Comparison of ENCODE assay signal across 29 cellular contexts in the genomic region with DNA sequence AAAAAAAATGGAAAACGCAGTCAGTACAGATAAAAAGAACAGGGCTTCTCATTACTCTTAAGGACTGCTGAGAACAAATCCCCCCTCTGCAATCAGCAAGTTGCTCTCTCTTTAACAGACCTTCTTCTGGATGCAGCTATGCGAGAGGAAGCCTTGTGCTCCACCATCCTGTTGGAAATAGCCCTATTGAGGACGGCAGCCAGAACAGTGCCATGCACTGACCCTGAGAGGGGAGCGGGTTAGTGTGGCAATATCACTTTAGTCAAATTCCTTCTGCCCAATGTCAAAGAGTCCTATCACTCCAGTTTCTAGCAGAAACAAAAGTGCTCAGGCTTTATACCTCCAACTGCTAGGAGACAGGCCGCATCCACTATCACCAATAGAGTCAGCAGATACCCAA. TPM values are rescaled to one million over a fixed set of nuclear protein-coding genes. Genes with fewer than 3 reads are reported as not detected.
DNase-seq lines count a peak whose midpoint lies in the region; ATAC-seq, FAIRE-seq and TF ChIP-seq lines count a peak whose summit lies in the region.
"Had no signal": no experiment of that assay in that cellular context is flagged by ENCODE, and none has a peak within 500 bp of the region (broad histone marks: within the 10 kb centered on the region; RNA-seq: fewer than 3 reads in every experiment).

No MANE protein-coding gene starts in this region.

- BruUV-seq in endothelial cell of umbilical vein (replicated peaks; lab: Mats Ljungman, UMichigan): no TSS peak

- DNase-seq in activated naive CD8-positive, alpha-beta T cell treated with anti-CD3 and anti-CD28 coated beads, Interleukin-2, amount 50 U/mL, for 24 hours: no peak
- DNase-seq in Karpas-422: no peak
- DNase-seq in endothelial cell of umbilical vein (ENCODE audit: low read depth, low spot score): no peak
- DNase-seq in neuronal stem cell (ENCODE audit: low spot score): no peak
- DNase-seq in stimulated activated naive CD8-positive, alpha-beta T cell treated with anti-CD3 and anti-CD28 coated beads, Interleukin-15, Interleukin-2, amounts not matched to agents 100 U/mL and 50 U/mL, for 24 hours: no peak
- DNase-seq in left lung: no peak
- DNase-seq: activated CD4-positive, alpha-beta T cell treated with anti-CD3 and anti-CD28 coated beads, Interleukin-2, amount 50 U/mL, for 4 hours; BE2C; Calu3; colonic mucosa; endodermal cell; islet precursor cell; MG63; NCI-H1436; NCI-H2107; NCI-H446 treated with DMSO at 0.1 percent for 48 hours; OCI-M1; stimulated activated CD4-positive, alpha-beta T cell treated with anti-CD3 and anti-CD28 coated beads, Interleukin-4, amount 100 ng/mL, for 1 hour; stimulated activated naive CD4-positive, alpha-beta T cell; T-helper 9 cell; testis; WERI-Rb-1 had no signal

- peaks cover 38% of the 10 kb centered on the region for H3K4me1 Mint-ChIP-seq in activated naive CD8-positive, alpha-beta T cell (ENCODE audit: low read depth)
- H3K4me1 Mint-ChIP-seq in activated naive CD8-positive, alpha-beta T cell treated with anti-CD3 and anti-CD28 coated beads, Interleukin-2, amount 50 U/mL, for 24 hours: peaks cover 18% of the 10 kb centered on the region

- no peak for FAIRE-seq in endothelial cell of umbilical vein (lab: Jason Lieb, UNC)
- FAIRE-seq: A549, GM12892 had no signal

- dilution Hi-C loops in endothelial cell of umbilical vein (cut with MboI; ENCODE audit: extremely low pct_ligation_motif_present, low sequenced_read_pairs): no loop called here

- H3K27ac ChIP-seq in Karpas-422 (ENCODE audit: low read length): peak overlapping the region; percentile 5; the same call in 1 of the 2 replicates
- H3K27ac ChIP-seq in endothelial cell of umbilical vein (ENCODE audit: insufficient read depth, low read depth, low read length): no peak overlapping the region
- H3K27ac ChIP-seq in neuronal stem cell (replicated peaks; ENCODE audit: low read length): peak overlapping the region; percentile 30
- no peak overlapping the region for H3K27ac ChIP-seq in left lung
- H3K27ac ChIP-seq: A549, adrenal gland, colonic mucosa, testis, vagina, WERI-Rb-1 had no signal

- no peaks in the 10 kb centered on the region for H3K36me3 Mint-ChIP-seq in activated naive CD8-positive, alpha-beta T cell
- H3K36me3 Mint-ChIP-seq in activated naive CD8-positive, alpha-beta T cell treated with anti-CD3 and anti-CD28 coated beads, Interleukin-2, amount 50 U/mL, for 24 hours (ENCODE audit: low read depth): peaks cover 34% of the 10 kb centered on the region

- no peaks in the 10 kb centered on the region for H3K9me1 ChIP-seq in endothelial cell of umbilical vein (replicated peaks; ENCODE audit: control insufficient read depth, extremely low read depth, insufficient read depth, low read length)

- H4K8ac ChIP-seq in neuronal stem cell (ENCODE audit: low read depth, low read length): no peak overlapping the region

- H4K20me1 ChIP-seq in Karpas-422 (ENCODE audit: insufficient read depth, low read depth, low read length): no peaks in the 10 kb centered on the region
- no peaks in the 10 kb centered on the region for H4K20me1 ChIP-seq in endothelial cell of umbilical vein (replicated peaks; ENCODE audit: control insufficient read depth, extremely low read depth, insufficient read depth, low read length)

- no peak overlapping the region for H2AFZ ChIP-seq in Karpas-422 (ENCODE audit: low read length)
- H2AFZ ChIP-seq in endothelial cell of umbilical vein (ENCODE audit: low read depth, low read length): no peak overlapping the region
- no peak overlapping the region for H2AFZ ChIP-seq in neuronal stem cell (ENCODE audit: low read length)

- no peak overlapping the region for H2BK120ac ChIP-seq in neuronal stem cell (ENCODE audit: low read depth, low read length)

- ATAC-seq in activated naive CD8-positive, alpha-beta T cell treated with anti-CD3 and anti-CD28 coated beads, Interleukin-2, amount 50 U/mL, for 24 hours: no peak
- no peak for ATAC-seq in stimulated activated naive CD8-positive, alpha-beta T cell treated with anti-CD3 and anti-CD28 coated beads, Interleukin-15, Interleukin-2, amounts not matched to agents 100 U/mL and 50 U/mL, for 24 hours
- ATAC-seq in GM21825 (IDR thresholded peaks at IDR 0.05; ENCODE audit: unreplicated experiment): no peak
- no peak for ATAC-seq in left lung
- ATAC-seq: A549 had no signal

- peaks cover 38% of the 10 kb centered on the region; the same call in 1 of the 2 replicates for H3K36me3 ChIP-seq in Karpas-422 (ENCODE audit: insufficient read depth, low read length)
- H3K36me3 ChIP-seq in endothelial cell of umbilical vein (ENCODE audit: control insufficient read depth in 2 of 2, extremely low read depth in 1 of 2, insufficient read depth in 2 of 2, low read length in 2 of 2): peaks cover 7 to 8% of the 10 kb centered on the region in 2 experiments
- peaks cover 14 to 86% of the 10 kb centered on the region in 2 donors for H3K36me3 ChIP-seq in neuronal stem cell (replicated peaks in 1 of 2; ENCODE audit: control insufficient read depth in 2 of 2, insufficient read depth in 2 of 2, low read length in 2 of 2)
- peaks cover 0 to 33% of the 10 kb centered on the region in 2 donors for H3K36me3 ChIP-seq in left lung

- no peaks in the 10 kb centered on the region for H3K79me1 ChIP-seq in neuronal stem cell (ENCODE audit: low read depth, low read length)

- no peaks in the 10 kb centered on the region for H3K27me3 Mint-ChIP-seq in activated naive CD8-positive, alpha-beta T cell
- H3K27me3 Mint-ChIP-seq in activated naive CD8-positive, alpha-beta T cell treated with anti-CD3 and anti-CD28 coated beads, Interleukin-2, amount 50 U/mL, for 24 hours: no peaks in the 10 kb centered on the region

- intact Hi-C loops in endothelial cell of umbilical vein (cut with micrococcal nuclease): no loop called here
- intact Hi-C loops in left lung (cut with DNase I): no loop called here

- H2AK5ac ChIP-seq in neuronal stem cell (ENCODE audit: low read depth, low read length): no peak overlapping the region

- H3K14ac ChIP-seq in neuronal stem cell (ENCODE audit: low read length): no peak overlapping the region

- H3K4me1 ChIP-seq in Karpas-422 (ENCODE audit: low read length): peaks cover 29% of the 10 kb centered on the region
- H3K4me1 ChIP-seq in endothelial cell of umbilical vein (ENCODE audit: control insufficient read depth, extremely low read depth, insufficient read depth, low read length): peaks cover 4% of the 10 kb centered on the region
- H3K4me1 ChIP-seq in neuronal stem cell (ENCODE audit: control insufficient read depth in 2 of 2, insufficient read depth in 1 of 2, low read depth in 1 of 2, low read length in 2 of 2): peaks cover 3 to 4% of the 10 kb centered on the region in 2 donors
- peaks cover 15 to 33% of the 10 kb centered on the region in 2 donors for H3K4me1 ChIP-seq in left lung
- H3K4me1 ChIP-seq: BE2C, colonic mucosa had no signal

- H3K4ac ChIP-seq in neuronal stem cell (ENCODE audit: low read length): no peak overlapping the region

- WGBS in neuronal stem cell (ENCODE audit: extremely low coverage in 2 of 2, insufficient read length in 2 of 2, insufficient replicate concordance in 1 of 2), 2 donors: no CpG with 5 or more reads among the region's 5 CpGs

- H3K4me3 ChIP-seq in Karpas-422 (ENCODE audit: low read length) (no peak overlapping the region), endothelial cell of umbilical vein (replicated peaks in 1 of 3; ENCODE audit: insufficient read depth in 1 of 3, low read depth in 1 of 3, low read length in 3 of 3) (no peak overlapping the region), neuronal stem cell (ENCODE audit: low read length in 2 of 2) (no peak overlapping the region), left lung (no peak overlapping the region)
- H3K4me3 ChIP-seq: A549, adrenal gland, colonic mucosa, MG63, smooth muscle cell, testis, vagina had no signal

- no peak overlapping the region for H3K9ac ChIP-seq in Karpas-422 (ENCODE audit: low read length)
- no peak overlapping the region for H3K9ac ChIP-seq in endothelial cell of umbilical vein (replicated peaks; ENCODE audit: extremely low read depth, insufficient read depth, low read length)
- H3K9ac ChIP-seq in neuronal stem cell (ENCODE audit: low read depth, low read length, poor library complexity): no peak overlapping the region

- H3K9me3 ChIP-seq in Karpas-422 (ENCODE audit: low read length) (no peaks in the 10 kb centered on the region), endothelial cell of umbilical vein (replicated peaks; ENCODE audit: control insufficient read depth, insufficient read depth, low read length) (no peaks in the 10 kb centered on the region), neuronal stem cell (replicated peaks in 1 of 2; ENCODE audit: control insufficient read depth in 2 of 2, insufficient read depth in 1 of 2, low read depth in 1 of 2, low read length in 2 of 2) (peaks cover 0 to 11% of the 10 kb centered on the region in 2 donors), left lung (no peaks in the 10 kb centered on the region)
- H3K9me3 ChIP-seq: A549, adrenal gland, BE2C, colonic mucosa, MG63, testis, vagina had no signal

- H3K4me2 ChIP-seq in Karpas-422 (ENCODE audit: low read depth, low read length, poor library complexity, severe bottlenecking) (no peak overlapping the region), endothelial cell of umbilical vein (ENCODE audit: insufficient read depth, low read length) (no peak overlapping the region), neuronal stem cell (ENCODE audit: insufficient read depth, low read length, poor library complexity, severe bottlenecking) (no peak overlapping the region)
- H3K4me2 ChIP-seq: A549, smooth muscle cell had no signal

- H3K27ac Mint-ChIP-seq in activated naive CD8-positive, alpha-beta T cell: peak overlapping the region; percentile 68
- no peak overlapping the region for H3K27ac Mint-ChIP-seq in activated naive CD8-positive, alpha-beta T cell treated with anti-CD3 and anti-CD28 coated beads, Interleukin-2, amount 50 U/mL, for 24 hours
- H3K27ac Mint-ChIP-seq: endodermal cell had no signal

- no peak for TF ChIP-seq CTCF in endothelial cell of umbilical vein (IDR thresholded peaks at IDR 0.05; ENCODE audit: extremely low read depth in 1 of 2, insufficient read depth in 1 of 2, low read depth in 1 of 2, low read length in 2 of 2)
- no peak for TF ChIP-seq CTCF in left lung (IDR thresholded peaks at IDR 0.05)

- no peak overlapping the region for H2BK15ac ChIP-seq in neuronal stem cell (ENCODE audit: low read length)

- CTCF ChIA-PET in endothelial cell of umbilical vein (lab: Charles Lee): no interaction called here

- no peak overlapping the region for H3K18ac ChIP-seq in neuronal stem cell (ENCODE audit: low read length)

- H4K91ac ChIP-seq in neuronal stem cell (ENCODE audit: low read depth, low read length, poor library complexity): no peak overlapping the region

- H3K23ac ChIP-seq in neuronal stem cell (ENCODE audit: low read depth, low read length, poor library complexity): no peak overlapping the region

- peak; percentile 17 for TF ChIP-seq POLR2A in endothelial cell of umbilical vein (IDR thresholded peaks at IDR 0.05; ENCODE audit: low read depth, low read length)

- H3K9me2 ChIP-seq in Karpas-422 (replicated peaks; ENCODE audit: insufficient read depth, low read length): no peaks in the 10 kb centered on the region

- H2BK12ac ChIP-seq in neuronal stem cell (ENCODE audit: low read length): no peak overlapping the region

- H2BK5ac ChIP-seq in neuronal stem cell (ENCODE audit: low read length): no peak overlapping the region

- peaks cover 90% of the 10 kb centered on the region for H3K79me2 ChIP-seq in Karpas-422 (ENCODE audit: low read length)
- peaks cover 31% of the 10 kb centered on the region for H3K79me2 ChIP-seq in endothelial cell of umbilical vein (ENCODE audit: control insufficient read depth, insufficient read depth, low read length)

- H3K9me3 Mint-ChIP-seq in activated naive CD8-positive, alpha-beta T cell (ENCODE audit: low read depth): no peaks in the 10 kb centered on the region
- H3K9me3 Mint-ChIP-seq in activated naive CD8-positive, alpha-beta T cell treated with anti-CD3 and anti-CD28 coated beads, Interleukin-2, amount 50 U/mL, for 24 hours: no peaks in the 10 kb centered on the region
- H3K9me3 Mint-ChIP-seq: endodermal cell had no signal

- no peak overlapping the region for H3K4me3 Mint-ChIP-seq in activated naive CD8-positive, alpha-beta T cell
- H3K4me3 Mint-ChIP-seq in activated naive CD8-positive, alpha-beta T cell treated with anti-CD3 and anti-CD28 coated beads, Interleukin-2, amount 50 U/mL, for 24 hours: no peak overlapping the region
- H3K4me3 Mint-ChIP-seq: endodermal cell had no signal

- H3K27me3 ChIP-seq in Karpas-422 (ENCODE audit: low read length) (no peaks in the 10 kb centered on the region), endothelial cell of umbilical vein (ENCODE audit: control insufficient read depth in 2 of 2, insufficient read depth in 2 of 2, low read length in 2 of 2) (no peaks in the 10 kb centered on the region), neuronal stem cell (ENCODE audit: control insufficient read depth in 3 of 3, insufficient read depth in 3 of 3, low read depth in 1 of 3, low read length in 3 of 3) (no peaks in the 10 kb centered on the region), left lung (no peaks in the 10 kb centered on the region)
- H3K27me3 ChIP-seq: adrenal gland, BE2C, colonic mucosa, MG63, testis, vagina had no signal

- POLR2A ChIA-PET in endothelial cell of umbilical vein (lab: Charles Lee): no interaction called here

RNA-seq across cellular contexts. Expression of a gene that starts 6.9 kb away (rescaled TPM):
- total RNA-seq in Karpas-422 (2014; rRNA removed; shearing (Covaris generic); ENCODE audit: low replicate concordance): 39.5 and 43.2 TPM in 2 replicates
- 19.4 and 22.2 TPM in 2 replicates for total RNA-seq in endothelial cell of umbilical vein
- polyA plus RNA-seq in endothelial cell of umbilical vein: 25.4 and 31.2 TPM in 2 replicates
- 21.2 and 27.1 TPM in 2 replicates for polyA plus RNA-seq in endothelial cell of umbilical vein (2011; cell fraction: cytosol; rRNA removed)
- 39.2 and 49.7 TPM in 2 replicates for polyA plus RNA-seq in endothelial cell of umbilical vein (2011; cell fraction: nucleus; rRNA removed)
- 24.3 and 26.2 TPM in 2 replicates for polyA plus RNA-seq in endothelial cell of umbilical vein (2012)
- 31.3 and 33.6 TPM in 2 replicates for polyA minus RNA-seq in endothelial cell of umbilical vein
- 10.1 TPM for polyA minus RNA-seq in endothelial cell of umbilical vein (2011; cell fraction: cytosol; rRNA and poly(A)+ RNA removed)
- polyA minus RNA-seq in endothelial cell of umbilical vein (2011; cell fraction: nucleus; rRNA and poly(A)+ RNA removed): 20.9 and 22.6 TPM in 2 replicates
- polyA plus RNA-seq in neuronal stem cell (2013, experiment 1 of 2): 19.8 TPM
- polyA plus RNA-seq in neuronal stem cell (2013, experiment 2 of 2): 20.3 TPM
- 10 to 100 TPM; 15.8 to 16.1 TPM for total RNA-seq in left lung

RNA-seq across cellular contexts. Expression of a gene that starts 32.3 kb away (rescaled TPM):
- total RNA-seq in Karpas-422 (2014; rRNA removed; shearing (Covaris generic); ENCODE audit: low replicate concordance): 103 and 141 TPM in 2 replicates
- 148 and 153 TPM in 2 replicates for total RNA-seq in endothelial cell of umbilical vein
- 345 and 361 TPM in 2 replicates for polyA plus RNA-seq in endothelial cell of umbilical vein
- polyA plus RNA-seq in endothelial cell of umbilical vein (2011; cell fraction: cytosol; rRNA removed): 228 and 270 TPM in 2 replicates
- 177 and 190 TPM in 2 replicates for polyA plus RNA-seq in endothelial cell of umbilical vein (2011; cell fraction: nucleus; rRNA removed)
- polyA plus RNA-seq in endothelial cell of umbilical vein (2012): 179 and 201 TPM in 2 replicates
- polyA minus RNA-seq in endothelial cell of umbilical vein: 206 and 208 TPM in 2 replicates
- 60.0 TPM for polyA minus RNA-seq in endothelial cell of umbilical vein (2011; cell fraction: cytosol; rRNA and poly(A)+ RNA removed)
- 128 and 161 TPM in 2 replicates for polyA minus RNA-seq in endothelial cell of umbilical vein (2011; cell fraction: nucleus; rRNA and poly(A)+ RNA removed)
- polyA plus RNA-seq in neuronal stem cell (2013, experiment 1 of 2): 112 TPM
- 115 TPM for polyA plus RNA-seq in neuronal stem cell (2013, experiment 2 of 2)
- 100 to 1,000 TPM; 100 to 103 TPM for total RNA-seq in left lung

RNA-seq across cellular contexts. Expression of a gene that starts 54.4 kb away (rescaled TPM):
- total RNA-seq in Karpas-422 (2014; rRNA removed; shearing (Covaris generic); ENCODE audit: low replicate concordance): 47.9 and 51.3 TPM in 2 replicates
- 95.9 and 104 TPM in 2 replicates for total RNA-seq in endothelial cell of umbilical vein
- 44.0 and 49.6 TPM in 2 replicates for polyA plus RNA-seq in endothelial cell of umbilical vein
- polyA plus RNA-seq in endothelial cell of umbilical vein (2011; cell fraction: cytosol; rRNA removed): 21.9 and 24.4 TPM in 2 replicates
- polyA plus RNA-seq in endothelial cell of umbilical vein (2011; cell fraction: nucleus; rRNA removed): 34.5 and 39.5 TPM in 2 replicates
- polyA plus RNA-seq in endothelial cell of umbilical vein (2012): 40.5 and 46.5 TPM in 2 replicates
- 44.3 and 47.2 TPM in 2 replicates for polyA minus RNA-seq in endothelial cell of umbilical vein
- 55.4 TPM for polyA minus RNA-seq in endothelial cell of umbilical vein (2011; cell fraction: cytosol; rRNA and poly(A)+ RNA removed)
- 44.6 and 59.2 TPM in 2 replicates for polyA minus RNA-seq in endothelial cell of umbilical vein (2011; cell fraction: nucleus; rRNA and poly(A)+ RNA removed)
- 52.5 TPM for polyA plus RNA-seq in neuronal stem cell (2013, experiment 1 of 2)
- polyA plus RNA-seq in neuronal stem cell (2013, experiment 2 of 2): 53.0 TPM
- 10 to 100 TPM; 64.2 to 89.1 TPM for total RNA-seq in left lung

RNA-seq across cellular contexts. Expression of a gene that starts 58.2 kb away (rescaled TPM):
- 18.9 and 72.0 TPM in 2 replicates for total RNA-seq in Karpas-422 (2014; rRNA removed; shearing (Covaris generic); ENCODE audit: low replicate concordance)
- total RNA-seq in endothelial cell of umbilical vein (18.7 and 19.8 TPM in 2 replicates), left lung (10 to 100 TPM in 1 of 2 donors, 1 to 10 TPM in 1; 8.7 to 26.4 TPM)
- polyA plus RNA-seq in endothelial cell of umbilical vein: 3.8 and 3.9 TPM in 2 replicates
- polyA plus RNA-seq in endothelial cell of umbilical vein (2011; cell fraction: cytosol; rRNA removed): 4.9 and 5.0 TPM in 2 replicates
- polyA plus RNA-seq in endothelial cell of umbilical vein (2011; cell fraction: nucleus; rRNA removed): 21.7 and 29.0 TPM in 2 replicates
- polyA plus RNA-seq in endothelial cell of umbilical vein (2012): 15.1 and 17.2 TPM in 2 replicates
- 6.6 and 13.0 TPM in 2 replicates for polyA minus RNA-seq in endothelial cell of umbilical vein
- polyA minus RNA-seq in endothelial cell of umbilical vein (2011; cell fraction: cytosol; rRNA and poly(A)+ RNA removed): 62.1 TPM
- 6.7 and 9.9 TPM in 2 replicates for polyA minus RNA-seq in endothelial cell of umbilical vein (2011; cell fraction: nucleus; rRNA and poly(A)+ RNA removed)
- 22.0 TPM for polyA plus RNA-seq in neuronal stem cell (2013, experiment 1 of 2)
- polyA plus RNA-seq in neuronal stem cell (2013, experiment 2 of 2): 21.8 TPM

Comparison
In these comparisons a context has a peak if more than half of its experiments do, and no peak if none do; other contexts are left out.
1. H3K27ac ChIP-seq: peak in Karpas-422 (single experiment) and neuronal stem cell (single experiment); none in endothelial cell of umbilical vein (single experiment) and left lung (0 of 2).